Comparison of ENCODE assay signal across 23 cellular contexts in the genomic region with DNA sequence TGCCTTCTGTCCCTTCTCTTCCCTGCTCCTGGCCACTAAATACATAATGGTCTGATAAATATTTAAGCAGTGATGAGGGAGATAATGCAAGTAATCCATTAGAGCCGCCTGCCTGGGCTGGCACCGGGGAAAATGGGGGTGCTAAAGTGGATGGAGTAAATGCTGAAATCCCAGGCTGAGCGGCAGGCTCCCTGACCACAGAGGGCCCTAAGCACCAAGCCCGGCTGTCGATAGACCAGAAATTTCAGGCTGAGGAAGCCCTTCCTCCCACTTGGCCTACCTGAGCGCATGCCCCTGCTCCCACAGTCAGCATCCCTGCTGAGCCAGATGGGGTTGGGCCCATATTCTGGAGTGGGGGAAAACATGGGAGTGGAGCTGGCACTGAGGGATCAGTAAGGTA.
"Had no signal": no experiment of that assay in that cellular context is flagged by ENCODE, and none has a peak within 500 bp of the region (broad histone marks: within the 10 kb centered on the region; RNA-seq: fewer than 3 reads in every experiment).

No MANE protein-coding gene starts in this region.

- H3K27ac Mint-ChIP-seq: naive thymus-derived CD8-positive, alpha-beta T cell; nephron; stimulated activated naive B cell treated with anti-CD40 and anti-IgM and Interleukin-4, amounts not matched to agents 10 μg/mL and 1 μg/mL and 100 μg/mL, for 72 hours had no signal

- H3K4me1 Mint-ChIP-seq: naive thymus-derived CD8-positive, alpha-beta T cell; nephron; neural crest cell; stimulated activated naive B cell treated with anti-CD40 and anti-IgM and Interleukin-4, amounts not matched to agents 10 μg/mL and 1 μg/mL and 100 μg/mL, for 72 hours had no signal

- H3K36me3 Mint-ChIP-seq: stimulated activated naive B cell treated with anti-CD40 and anti-IgM and Interleukin-4, amounts not matched to agents 10 μg/mL and 1 μg/mL and 100 μg/mL, for 72 hours had no signal

- FAIRE-seq: kidney had no signal

- DNase-seq: hippocampal formation; kidney; left colon; left lung; lower lobe of right lung; mammary epithelial cell; mesenchymal stem cell; naive thymus-derived CD8-positive, alpha-beta T cell; nucleus accumbens; right cardiac atrium; stimulated activated CD4-positive, alpha-beta T cell treated with anti-CD3 and anti-CD28 coated beads, Interleukin-12 subunit alpha, Interleukin-12 subunit beta, amount 100 ng/mL, for 4 hours; stimulated activated CD4-positive, alpha-beta T cell treated with anti-CD3 and anti-CD28 coated beads, Interleukin-15, amount 100 ng/mL, for 24 hours; stimulated activated CD4-positive, alpha-beta T cell treated with anti-CD3 and anti-CD28 coated beads, Interleukin-2, amount 100 ng/mL, for 24 hours; stimulated activated CD4-positive, alpha-beta T cell treated with anti-CD3 and anti-CD28 coated beads, Interleukin-4, amount 100 ng/mL, for 1 hour; stimulated activated naive B cell treated with anti-CD40 and anti-IgM and Interleukin-4, amounts not matched to agents 10 μg/mL and 1 μg/mL and 100 μg/mL, for 72 hours; stimulated activated naive CD8-positive, alpha-beta T cell treated with anti-CD3 and anti-CD28 coated beads, Interleukin-15, Interleukin-2, amounts not matched to agents 100 U/mL and 50 U/mL, for 24 hours; stomach; testis; thyroid gland; transverse colon; upper lobe of left lung had no signal

- H3K4me3 Mint-ChIP-seq: naive thymus-derived CD8-positive, alpha-beta T cell; nephron; neural crest cell; stimulated activated naive B cell treated with anti-CD40 and anti-IgM and Interleukin-4, amounts not matched to agents 10 μg/mL and 1 μg/mL and 100 μg/mL, for 72 hours had no signal
